Comparison of ENCODE assay signal across 12 cellular contexts in the genomic region with DNA sequence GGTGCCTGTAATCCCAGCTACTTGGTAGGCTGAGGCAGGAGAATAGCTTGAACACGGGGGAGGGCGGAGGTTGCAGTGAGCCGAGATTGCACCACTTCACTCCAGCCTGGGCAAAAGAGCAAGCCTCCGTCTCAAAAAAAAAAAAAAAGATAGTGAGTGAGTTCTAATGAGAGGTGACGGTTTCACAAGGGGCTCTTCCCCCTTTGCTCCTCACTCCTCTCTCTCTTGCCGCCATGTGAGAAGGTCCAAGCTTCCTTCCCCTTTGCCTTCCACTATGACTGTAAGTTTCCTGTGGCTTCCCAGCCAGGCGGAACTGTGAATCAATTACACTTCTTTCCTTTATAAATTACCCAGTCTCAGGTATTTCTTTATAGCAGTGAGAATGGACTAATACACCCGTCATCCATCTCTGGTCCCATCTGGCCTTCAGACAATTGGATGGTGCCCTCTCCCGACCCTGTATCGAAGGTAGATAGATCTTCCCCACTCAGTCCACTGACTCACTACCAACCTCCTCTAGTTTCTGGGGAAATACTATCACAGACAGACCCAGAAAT. TPM values are rescaled to one million over a fixed set of nuclear protein-coding genes. Genes with fewer than 3 reads are reported as not detected.
DNase-seq lines count a peak whose midpoint lies in the region; ATAC-seq lines count a peak whose summit lies in the region.
"Had no signal": no experiment of that assay in that cellular context is flagged by ENCODE, and none has a peak within 500 bp of the region (broad histone marks: within the 10 kb centered on the region; RNA-seq: fewer than 3 reads in every experiment).

No MANE protein-coding gene starts in this region.

- peak; percentile 55 for ATAC-seq in HG03159 (IDR thresholded peaks at IDR 0.05; ENCODE audit: unreplicated experiment)
- peak; percentile 89 for ATAC-seq in stimulated activated effector memory CD8-positive, alpha-beta T cell treated with anti-CD3 and anti-CD28 coated beads, Interleukin-12 subunit alpha, Interleukin-12 subunit beta, amount 100 ng/mL, for 72 hours
- no peak for ATAC-seq in naive thymus-derived CD8-positive, alpha-beta T cell
- ATAC-seq: K562 had no signal

- DNase-seq in activated T-cell treated with anti-CD3 and anti-CD28 coated beads, Interleukin-2, amount 50 U/mL, for 24 hours: no peak
- DNase-seq in activated T-cell treated with anti-CD3 and anti-CD28 coated beads, Interleukin-2, amount 50 U/mL, for 1 hour: no peak
- DNase-seq in SKM-1 (lab: John Stamatoyannopoulos, UW; ENCODE audit: unreplicated experiment): peak; percentile 59
- DNase-seq in stimulated activated effector memory CD8-positive, alpha-beta T cell treated with anti-CD3 and anti-CD28 coated beads, Interleukin-12 subunit alpha, Interleukin-12 subunit beta, amount 100 ng/mL, for 72 hours (ENCODE audit: low spot score in 2 of 2): peak in 1 of 2 donors; percentile 58
- no peak for DNase-seq in cerebellar nuclear complex (lab: John Stamatoyannopoulos, UW)
- DNase-seq in naive thymus-derived CD8-positive, alpha-beta T cell: no peak
- DNase-seq in activated CD4-positive, alpha-beta T cell treated with anti-CD3 and anti-CD28 coated beads for 48 hours: no peak
- DNase-seq: 8988T; activated CD4-positive, alpha-beta T cell treated with anti-CD3 and anti-CD28 coated beads, Interleukin-2, amount 50 U/mL, for 1 hour; RPMI8226 had no signal

- no peaks in the 10 kb centered on the region for H3K27me3 Mint-ChIP-seq in activated T-cell treated with anti-CD3 and anti-CD28 coated beads, Interleukin-2, amount 50 U/mL, for 24 hours
- H3K27me3 Mint-ChIP-seq in naive thymus-derived CD8-positive, alpha-beta T cell: no peaks in the 10 kb centered on the region

- no peaks in the 10 kb centered on the region for H3K36me3 Mint-ChIP-seq in activated T-cell treated with anti-CD3 and anti-CD28 coated beads, Interleukin-2, amount 50 U/mL, for 24 hours (ENCODE audit: low read depth)
- no peaks in the 10 kb centered on the region for H3K36me3 Mint-ChIP-seq in stimulated activated effector memory CD8-positive, alpha-beta T cell treated with anti-CD3 and anti-CD28 coated beads, Interleukin-12 subunit alpha, Interleukin-12 subunit beta, amount 100 ng/mL, for 72 hours
- no peaks in the 10 kb centered on the region for H3K36me3 Mint-ChIP-seq in naive thymus-derived CD8-positive, alpha-beta T cell

- peak overlapping the region; percentile 33 for H3K27ac Mint-ChIP-seq in activated T-cell treated with anti-CD3 and anti-CD28 coated beads, Interleukin-2, amount 50 U/mL, for 24 hours
- peak overlapping the region; percentile 11 for H3K27ac Mint-ChIP-seq in stimulated activated effector memory CD8-positive, alpha-beta T cell treated with anti-CD3 and anti-CD28 coated beads, Interleukin-12 subunit alpha, Interleukin-12 subunit beta, amount 100 ng/mL, for 72 hours
- peak overlapping the region in 3 of 10 donors; percentile 47 to 55 (median 48) for H3K27ac Mint-ChIP-seq in naive thymus-derived CD8-positive, alpha-beta T cell

- H3K4me3 Mint-ChIP-seq in activated T-cell treated with anti-CD3 and anti-CD28 coated beads, Interleukin-2, amount 50 U/mL, for 24 hours: no peak overlapping the region
- H3K4me3 Mint-ChIP-seq in stimulated activated effector memory CD8-positive, alpha-beta T cell treated with anti-CD3 and anti-CD28 coated beads, Interleukin-12 subunit alpha, Interleukin-12 subunit beta, amount 100 ng/mL, for 72 hours: no peak overlapping the region
- no peak overlapping the region for H3K4me3 Mint-ChIP-seq in naive thymus-derived CD8-positive, alpha-beta T cell

- POLR2A ChIA-PET in naive thymus-derived CD8-positive, alpha-beta T cell (lab: Charles Lee): no interaction called here

- H3K4me1 Mint-ChIP-seq in activated T-cell treated with anti-CD3 and anti-CD28 coated beads, Interleukin-2, amount 50 U/mL, for 24 hours (ENCODE audit: low read depth): peaks cover 20% of the 10 kb centered on the region
- peaks cover 20% of the 10 kb centered on the region for H3K4me1 Mint-ChIP-seq in stimulated activated effector memory CD8-positive, alpha-beta T cell treated with anti-CD3 and anti-CD28 coated beads, Interleukin-12 subunit alpha, Interleukin-12 subunit beta, amount 100 ng/mL, for 72 hours
- H3K4me1 Mint-ChIP-seq in naive thymus-derived CD8-positive, alpha-beta T cell: peaks cover 12 to 24% (median 15%) of the 10 kb centered on the region in 4 donors

- no peaks in the 10 kb centered on the region for H3K9me3 Mint-ChIP-seq in activated T-cell treated with anti-CD3 and anti-CD28 coated beads, Interleukin-2, amount 50 U/mL, for 24 hours
- H3K9me3 Mint-ChIP-seq in stimulated activated effector memory CD8-positive, alpha-beta T cell treated with anti-CD3 and anti-CD28 coated beads, Interleukin-12 subunit alpha, Interleukin-12 subunit beta, amount 100 ng/mL, for 72 hours: no peaks in the 10 kb centered on the region
- no peaks in the 10 kb centered on the region for H3K9me3 Mint-ChIP-seq in naive thymus-derived CD8-positive, alpha-beta T cell

RNA-seq across cellular contexts. Expression of a gene that starts 27.0 kb away (rescaled TPM):
- total RNA-seq in naive thymus-derived CD8-positive, alpha-beta T cell: 10 to 100 TPM; 21.7 to 24.0 TPM
- polyA plus RNA-seq in naive thymus-derived CD8-positive, alpha-beta T cell: 1 to 10 TPM in 2 of 3 donors, under 1 TPM in 1; 0.43 to 1.2 (median 1.2) TPM

RNA-seq across cellular contexts. Expression of a gene that starts 55.8 kb away (rescaled TPM):
- total RNA-seq in naive thymus-derived CD8-positive, alpha-beta T cell: 1 to 10 TPM; 1.3 to 1.6 TPM
- polyA plus RNA-seq in naive thymus-derived CD8-positive, alpha-beta T cell: under 1 TPM; 0.15 to 0.43 (median 0.28) TPM

Comparison
In these comparisons a context has a peak if more than half of its experiments do, and no peak if none do; other contexts are left out.
1. ATAC-seq: peak in HG03159 (single experiment) and stimulated activated effector memory CD8-positive, alpha-beta T cell treated with anti-CD3 and anti-CD28 coated beads, Interleukin-12 subunit alpha, Interleukin-12 subunit beta, amount 100 ng/mL, for 72 hours (single experiment); none in naive thymus-derived CD8-positive, alpha-beta T cell (0 of 2).